ENCODE assay signal across 24 cellular contexts in the genomic region with DNA sequence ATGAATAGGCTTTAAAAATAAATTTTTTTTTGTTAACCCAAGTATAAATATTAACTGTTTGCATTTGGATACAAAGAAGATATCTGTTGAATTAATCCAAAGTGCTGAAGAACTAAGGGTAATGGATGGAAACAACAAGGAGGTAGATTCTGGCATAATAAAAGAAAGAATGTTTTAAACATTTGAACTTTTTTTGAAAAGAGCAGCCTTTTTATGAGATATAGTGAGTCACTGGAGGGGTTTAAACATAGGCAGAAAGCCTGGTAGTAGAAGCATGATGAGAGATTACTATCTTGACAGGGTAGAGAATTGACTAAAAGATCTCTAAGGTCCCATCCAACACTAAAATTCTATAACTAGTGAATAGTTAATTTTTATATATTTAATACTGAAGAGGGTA. TPM values are rescaled to one million over a fixed set of nuclear protein-coding genes. Genes with fewer than 3 reads are reported as not detected.
DNase-seq lines count a peak whose midpoint lies in the region; ATAC-seq, FAIRE-seq and TF ChIP-seq lines count a peak whose summit lies in the region.
"Had no signal": no experiment of that assay in that cellular context is flagged by ENCODE, and none has a peak within 500 bp of the region (broad histone marks: within the 10 kb centered on the region; RNA-seq: fewer than 3 reads in every experiment).

No MANE protein-coding gene starts in this region.

- CTCF ChIA-PET in A549 (lab: Yijun Ruan, JAX), result no interaction called here
- CTCF ChIA-PET in Panc1 (lab: Charles Lee), result no interaction called here

- no peak for TF ChIP-seq CTCF in A549 (IDR thresholded peaks at IDR 0.05)
- TF ChIP-seq CTCF in Panc1 (IDR thresholded peaks at IDR 0.05), result no peak
- TF ChIP-seq CTCF in endodermal cell (conservative IDR thresholded peaks at IDR 0.05), result no peak
- TF ChIP-seq CTCF in uterus (IDR thresholded peaks at IDR 0.05), result no peak

- 0 out of 2 replicates have a peak, but pooled peaks cover 2% of the 10 kb centered on the region for H4K20me1 ChIP-seq in GM23248 (ENCODE audit: insufficient read depth)

- intact Hi-C loops in Panc1 (cut with micrococcal nuclease; ENCODE audit: unreplicated experiment) (no loop called here), Right ventricle myocardium superior (cut with DNase I) (loop anchor here (10.0 kb wide), 1 partner anchor 127 kb away; a partner anchor contains a TSS), uterus (cut with DNase I; ENCODE audit: low total_unique reads) (no loop called here)

- H3K9me3 ChIP-seq in A549 (no peaks in the 10 kb centered on the region), GM23248 (ENCODE audit: low read depth) (no peaks in the 10 kb centered on the region), Panc1 (ENCODE audit: control insufficient read depth, insufficient read depth, low read depth, low read length) (no peaks in the 10 kb centered on the region), endodermal cell (ENCODE audit: control insufficient read depth, low read length) (no peaks in the 10 kb centered on the region), uterus (no peaks in the 10 kb centered on the region)
- H3K9me3 ChIP-seq: body of pancreas, lower lobe of right lung, suprapubic skin had no signal

- no peaks in the 10 kb centered on the region for H3K9me2 ChIP-seq in GM23248 (ENCODE audit: insufficient read depth)

- H3K27me3 ChIP-seq in GM23248 (replicated peaks; ENCODE audit: insufficient read depth) (no peaks in the 10 kb centered on the region), Panc1 (ENCODE audit: control insufficient read depth, insufficient read depth, low read length) (no peaks in the 10 kb centered on the region), endodermal cell (ENCODE audit: control insufficient read depth, insufficient read depth, low read length, poor library complexity, severe bottlenecking) (no peaks in the 10 kb centered on the region), uterus (no peaks in the 10 kb centered on the region)
- H3K27me3 ChIP-seq: body of pancreas, suprapubic skin had no signal

- H3K4me1 Mint-ChIP-seq in endodermal cell, result peaks cover 32% of the 10 kb centered on the region

- no peak overlapping the region for H3K4me3 Mint-ChIP-seq in endodermal cell
- H3K4me3 Mint-ChIP-seq: activated naive CD8-positive, alpha-beta T cell treated with anti-CD3 and anti-CD28 coated beads for 36 hours; stimulated activated memory B cell treated with anti-CD40 and anti-IgM and Interleukin-4, amounts not matched to agents 10 μg/mL and 1 μg/mL and 100 μg/mL, for 72 hours had no signal

- H3K36me3 ChIP-seq in GM23248 (ENCODE audit: low read depth) (no peaks in the 10 kb centered on the region), Panc1 (ENCODE audit: control insufficient read depth, insufficient read depth, low read length) (peaks cover 12% of the 10 kb centered on the region), endodermal cell (ENCODE audit: control insufficient read depth, insufficient read depth, low read length) (no peaks in the 10 kb centered on the region), uterus (no peaks in the 10 kb centered on the region)
- H3K36me3 ChIP-seq: lower lobe of right lung, suprapubic skin had no signal

- DNase-seq in A549 (ENCODE audit: low read depth in 1 of 2, low spot score in 1 of 2), result no peak
- peak; percentile 38 for DNase-seq in GM23248
- DNase-seq in Panc1 (ENCODE audit: low read depth, low spot score), result no peak
- no peak for DNase-seq in endodermal cell
- no peak for DNase-seq in LoVo (ENCODE audit: low spot score)
- DNase-seq in Right ventricle myocardium superior, result no peak
- no peak for DNase-seq in uterus
- DNase-seq: activated CD4-positive, alpha-beta T cell treated with anti-CD3 and anti-CD28 coated beads for 48 hours; activated naive CD8-positive, alpha-beta T cell treated with anti-CD3 and anti-CD28 coated beads for 36 hours; body of pancreas; CD4-positive, CD25-positive, alpha-beta regulatory T cell; GF-D8; lower lobe of right lung; NCI-H1105 treated with DMSO at 0.1 percent for 48 hours; NCI-H510A treated with DMSO at 0.1 percent for 48 hours; SHP77; stimulated activated CD4-positive, alpha-beta T cell treated with anti-CD3 and anti-CD28 coated beads, Interleukin-1b, Interleukin-23, amount 100 ng/mL, for 48 hours; T-helper 1 cell had no signal

- H3K79me2 ChIP-seq in GM23248 (ENCODE audit: insufficient read depth), result peaks cover 80% of the 10 kb centered on the region

- H3K4me1 ChIP-seq in A549, result peaks cover 40% of the 10 kb centered on the region
- peaks cover 37% of the 10 kb centered on the region for H3K4me1 ChIP-seq in GM23248 (ENCODE audit: insufficient read depth)
- peaks cover 38% of the 10 kb centered on the region for H3K4me1 ChIP-seq in Panc1 (ENCODE audit: control insufficient read depth, insufficient read depth, low read length)
- H3K4me1 ChIP-seq in endodermal cell (ENCODE audit: control insufficient read depth, insufficient read depth, low read length), result peaks cover 4% of the 10 kb centered on the region
- peaks cover 0 to 5% of the 10 kb centered on the region in 2 donors for H3K4me1 ChIP-seq in uterus

- H3K4me2 ChIP-seq in A549 (peak overlapping the region; percentile 95; the same call in 2 of the 3 replicates), GM23248 (ENCODE audit: unreplicated experiment) (peak overlapping the region; percentile 96)

- no peak for TF ChIP-seq POLR2A in A549 (IDR thresholded peaks at IDR 0.05; ENCODE audit: low read length)
- no peak for TF ChIP-seq POLR2A in uterus (IDR thresholded peaks at IDR 0.05)

- FAIRE-seq in A549 (lab: Jason Lieb, UNC), result no peak
- FAIRE-seq: HTR-8/SVneo, TTC549, urothelium cell line had no signal

- no peaks in the 10 kb centered on the region for H3K36me3 Mint-ChIP-seq in endodermal cell (ENCODE audit: low read depth)
- H3K36me3 Mint-ChIP-seq: CD4-positive, CD25-positive, alpha-beta regulatory T cell; stimulated activated memory B cell treated with anti-CD40 and anti-IgM and Interleukin-4, amounts not matched to agents 10 μg/mL and 1 μg/mL and 100 μg/mL, for 72 hours had no signal

- H3K27ac Mint-ChIP-seq in endodermal cell, result no peak overlapping the region
- H3K27ac Mint-ChIP-seq: activated naive CD8-positive, alpha-beta T cell treated with anti-CD3 and anti-CD28 coated beads for 36 hours; CD4-positive, CD25-positive, alpha-beta regulatory T cell; stimulated activated memory B cell treated with anti-CD40 and anti-IgM and Interleukin-4, amounts not matched to agents 10 μg/mL and 1 μg/mL and 100 μg/mL, for 72 hours had no signal

- H3K9me3 Mint-ChIP-seq in endodermal cell, result no peaks in the 10 kb centered on the region
- H3K9me3 Mint-ChIP-seq: activated naive CD8-positive, alpha-beta T cell treated with anti-CD3 and anti-CD28 coated beads for 36 hours; CD4-positive, CD25-positive, alpha-beta regulatory T cell; stimulated activated memory B cell treated with anti-CD40 and anti-IgM and Interleukin-4, amounts not matched to agents 10 μg/mL and 1 μg/mL and 100 μg/mL, for 72 hours had no signal

- H3K4me3 ChIP-seq in A549 (no peak overlapping the region), GM23248 (no peak overlapping the region), Panc1 (ENCODE audit: low read depth in 2 of 2, low read length in 2 of 2) (no peak overlapping the region), endodermal cell (ENCODE audit: low read length) (peak overlapping the region; percentile 87), uterus (no peak overlapping the region)
- H3K4me3 ChIP-seq: body of pancreas, lower lobe of right lung, suprapubic skin had no signal

- H2AFZ ChIP-seq in GM23248, result no peak overlapping the region

- in situ Hi-C loops in GM23248 (cut with MboI) (no loop called here), Panc1 (cut with HindIII; ENCODE audit: low pct_unique_long_range_greater_than_20kb, low sequenced_read_pairs) (no loop called here)

- POLR2A ChIA-PET in A549 (lab: Yijun Ruan, JAX), result no interaction called here
- POLR2A ChIA-PET in Panc1 (lab: Charles Lee), result no interaction called here

- no peak for ATAC-seq in A549
- no peak for ATAC-seq in Panc1
- ATAC-seq in Right ventricle myocardium superior (ENCODE audit: poor library complexity), result no peak
- no peak for ATAC-seq in GM19395 (IDR thresholded peaks at IDR 0.05; ENCODE audit: unreplicated experiment)
- ATAC-seq: body of pancreas; lower lobe of right lung; stimulated activated memory B cell treated with anti-CD40 and anti-IgM and Interleukin-4, amounts not matched to agents 10 μg/mL and 1 μg/mL and 100 μg/mL, for 72 hours had no signal

- no peak for TF ChIP-seq EP300 in A549 (IDR thresholded peaks at IDR 0.05)

- H3K9ac ChIP-seq in GM23248 (peak overlapping the region; percentile 95; the same call in 1 of the 2 replicates), endodermal cell (ENCODE audit: extremely low read depth, low read length, poor library complexity, severe bottlenecking) (no peak overlapping the region)

- no TSS peak for BruUV-seq in Panc1 (replicated peaks; lab: Mats Ljungman, UMichigan)

- H3K27ac ChIP-seq in A549 (no peak overlapping the region), GM23248 (no peak overlapping the region), Panc1 (ENCODE audit: low read length) (peak overlapping the region; percentile 98; the same call in 1 of the 2 replicates), endodermal cell (ENCODE audit: low read depth, low read length) (no peak overlapping the region), uterus (no peak overlapping the region)
- H3K27ac ChIP-seq: body of pancreas, lower lobe of right lung, suprapubic skin had no signal

- no peaks in the 10 kb centered on the region for H3K27me3 Mint-ChIP-seq in endodermal cell (ENCODE audit: insufficient read depth)
- H3K27me3 Mint-ChIP-seq: stimulated activated memory B cell treated with anti-CD40 and anti-IgM and Interleukin-4, amounts not matched to agents 10 μg/mL and 1 μg/mL and 100 μg/mL, for 72 hours had no signal

- no peak for TF ChIP-seq RAD21 in A549 (conservative IDR thresholded peaks at IDR 0.05 in 1 of 2, IDR thresholded peaks at IDR 0.05 in 1 of 2)

- peaks cover 34% of the 10 kb centered on the region for H3F3A ChIP-seq in GM23248 (ENCODE audit: insufficient read depth)

RNA-seq across cellular contexts. Expression of a gene that starts 2.7 kb away (rescaled TPM):
- polyA plus RNA-seq in A549 (2011; rRNA removed) (13.1 and 22.6 TPM in 2 replicates), A549 (2017; fragmentation: RNase III; extraction: RNeasy Plus Mini Kit Qiagen cat#74134 plus additional on column Dnase treatment) (11.9 to 13.5 TPM (median 12.2 TPM) in 3 replicates), GM23248 (2016; fragmentation: Nextera tagmentation; extraction: Ambion mirVana) (36.8 and 37.8 TPM in 2 replicates)
- 2.5 and 2.8 TPM in 2 replicates for polyA plus RNA-seq in A549 (2012; cell fraction: cytosol; rRNA removed)
- polyA plus RNA-seq in A549 (2012; cell fraction: nucleus; rRNA removed), result 1.4 and 2.4 TPM in 2 replicates
- polyA minus RNA-seq in A549 (2011; rRNA and poly(A)+ RNA removed), result 11.1 and 11.4 TPM in 2 replicates
- 34.8 and 38.1 TPM in 2 replicates for total RNA-seq in GM23248 (2014; rRNA removed; shearing (Covaris generic))
- total RNA-seq in Panc1 (2021; ENCODE audit: unreplicated experiment) (33.7 TPM), endodermal cell (10 to 100 TPM; 29.1 to 35.4 TPM), Right ventricle myocardium superior (15.2 TPM), uterus (10 to 100 TPM; 25.1 to 59.9 (median 44.9) TPM)
- polyA plus RNA-seq in Panc1 (2012; ENCODE audit: insufficient read length), result 11.7 TPM
- 22.0 TPM for polyA plus RNA-seq in endodermal cell (2013, experiment 1 of 2)
- 22.8 TPM for polyA plus RNA-seq in endodermal cell (2013, experiment 2 of 2)

RNA-seq across cellular contexts. Expression of a gene that starts 2.9 kb away (rescaled TPM):
- 2.2 and 4.7 TPM in 2 replicates for polyA plus RNA-seq in A549 (2011; rRNA removed)
- 0.13 and 0.17 TPM in 2 replicates for polyA plus RNA-seq in A549 (2012; cell fraction: cytosol; rRNA removed)
- 0.12 and 0.24 TPM in 2 replicates for polyA plus RNA-seq in A549 (2012; cell fraction: nucleus; rRNA removed)
- polyA plus RNA-seq in A549 (2017; fragmentation: RNase III; extraction: RNeasy Plus Mini Kit Qiagen cat#74134 plus additional on column Dnase treatment), result 1.0 to 2.2 TPM (median 1.3 TPM) in 3 replicates
- 0.62 and 1.3 TPM in 2 replicates for polyA minus RNA-seq in A549 (2011; rRNA and poly(A)+ RNA removed)
- total RNA-seq in GM23248 (2014; rRNA removed; shearing (Covaris generic)), result 7.3 and 9.9 TPM in 2 replicates
- 3.2 and 4.2 TPM in 2 replicates for polyA plus RNA-seq in GM23248 (2016; fragmentation: Nextera tagmentation; extraction: Ambion mirVana)
- 7.2 TPM for total RNA-seq in Panc1 (2021; ENCODE audit: unreplicated experiment)
- 3.4 TPM for polyA plus RNA-seq in Panc1 (2012; ENCODE audit: insufficient read length)
- 1 to 10 TPM; 4.6 to 6.7 TPM for total RNA-seq in endodermal cell
- polyA plus RNA-seq in endodermal cell (2013, experiment 1 of 2), result 3.6 TPM
- polyA plus RNA-seq in endodermal cell (2013, experiment 2 of 2), result 7.5 TPM
- 13.5 TPM for total RNA-seq in Right ventricle myocardium superior
- 10 to 100 TPM; 30.6 to 99.5 (median 55.4) TPM for total RNA-seq in uterus
